In genomic region chr10:102615361-102615760, GRCh38 we compare ENCODE assay signal across 11 cellular contexts. TPM values are rescaled to one million over a fixed set of nuclear protein-coding genes. Genes with fewer than 3 reads are reported as not detected.
A peak's percentile ranks its signal among the peaks of the same experiment; 100 is the strongest.
DNase-seq lines count a peak whose midpoint lies in the region; TF ChIP-seq lines count a peak whose summit lies in the region.
"Had no signal": no experiment of that assay in that cellular context is flagged by ENCODE, and none has a peak within 500 bp of the region (broad histone marks: within the 10 kb centered on the region; RNA-seq: fewer than 3 reads in every experiment).

No MANE protein-coding gene starts in this region.

- no peaks in the 10 kb centered on the region for H3K79me2 ChIP-seq in SK-N-SH (ENCODE audit: insufficient read depth)

- DNase-seq in activated T-cell treated with anti-CD3 and anti-CD28 coated beads, Interleukin-2, amount 50 U/mL, for 24 hours: peak; percentile 42
- DNase-seq in activated T-cell treated with anti-CD3 and anti-CD28 coated beads for 4 hours: no peak
- peak; percentile 70 for DNase-seq in SK-N-SH
- peak; percentile 17 for DNase-seq in germinal center (ENCODE audit: low spot score)
- DNase-seq in MV-4-11 (lab: John Stamatoyannopoulos, UW): no peak
- DNase-seq in NCI-H510A treated with DMSO at 0.1 percent for 48 hours (lab: John Stamatoyannopoulos, UW): no peak
- no peak for DNase-seq in T-helper 1 cell
- DNase-seq: CD8-positive, alpha-beta memory T cell had no signal

- no peak overlapping the region for H3K4me2 ChIP-seq in SK-N-SH

- CTCF ChIA-PET in SK-N-SH (lab: Yijun Ruan, JAX): interaction anchor here (0.7 to 3.5 kb wide), 13 partner anchors 8 to 99 kb away, joined by 3 to 14 read pairs (median 4); partner anchors contain the start of genes ARL3, SFXN2 and TRIM8

- peaks cover 27% of the 10 kb centered on the region for H3K36me3 Mint-ChIP-seq in activated T-cell treated with anti-CD3 and anti-CD28 coated beads, Interleukin-2, amount 50 U/mL, for 24 hours (ENCODE audit: low read depth)

- peaks cover 0 to 40% of the 10 kb centered on the region in 2 experiments; a peak in 1 of 4 replicates for H3K4me1 ChIP-seq in SK-N-SH (ENCODE audit: control insufficient read depth in 1 of 2, insufficient read depth in 2 of 2, low read depth in 1 of 2, low read length in 1 of 2)
- peaks cover 80% of the 10 kb centered on the region for H3K4me1 ChIP-seq in stomach smooth muscle (ENCODE audit: control insufficient read depth, insufficient read depth, low read length)

- H3K36me3 ChIP-seq in SK-N-SH (replicated peaks in 1 of 2; ENCODE audit: control insufficient read depth in 1 of 2, insufficient read depth in 2 of 2, low read length in 1 of 2) (peaks cover 5 to 16% of the 10 kb centered on the region in 2 experiments), stomach smooth muscle (ENCODE audit: control insufficient read depth in 2 of 2, insufficient read depth in 2 of 2, low read length in 2 of 2) (peaks cover 5 to 9% of the 10 kb centered on the region in 2 donors)

- H3K9me2 ChIP-seq in SK-N-SH: no peaks in the 10 kb centered on the region

- H2AFZ ChIP-seq in SK-N-SH (ENCODE audit: low read depth): no peak overlapping the region

- H3K27me3 Mint-ChIP-seq in activated T-cell treated with anti-CD3 and anti-CD28 coated beads, Interleukin-2, amount 50 U/mL, for 24 hours: no peaks in the 10 kb centered on the region
- H3K27me3 Mint-ChIP-seq: CD8-positive, alpha-beta memory T cell; dendritic cell treated with granulocyte-macrophage colony-stimulating factor and Interleukin-4, amounts not matched to agents 40 ng/mL and 50 ng/mL, for 4 days had no signal

- no peaks in the 10 kb centered on the region for H3K27me3 ChIP-seq in SK-N-SH (ENCODE audit: insufficient read depth)
- H3K27me3 ChIP-seq in stomach smooth muscle (ENCODE audit: control insufficient read depth in 1 of 2, insufficient read depth in 2 of 2, low read length in 2 of 2): no peaks in the 10 kb centered on the region

- TF ChIP-seq CTCF in SK-N-SH (IDR thresholded peaks at IDR 0.05): peak; percentile 53

- H3K27ac Mint-ChIP-seq in activated T-cell treated with anti-CD3 and anti-CD28 coated beads, Interleukin-2, amount 50 U/mL, for 24 hours: peak overlapping the region; percentile 26
- H3K27ac Mint-ChIP-seq: dendritic cell treated with granulocyte-macrophage colony-stimulating factor and Interleukin-4, amounts not matched to agents 40 ng/mL and 50 ng/mL, for 4 days had no signal

- H3K9me3 ChIP-seq in SK-N-SH (no peaks in the 10 kb centered on the region), stomach smooth muscle (ENCODE audit: control insufficient read depth in 2 of 2, low read length in 2 of 2) (no peaks in the 10 kb centered on the region)

- peak overlapping the region in 1 of 2 experiments; percentile 36; a peak in 1 of 4 replicates for H3K27ac ChIP-seq in SK-N-SH (ENCODE audit: low read depth in 2 of 2, low read length in 1 of 2)
- H3K27ac ChIP-seq in stomach smooth muscle (ENCODE audit: low read length): peak overlapping the region; percentile 24

- H3K4me3 ChIP-seq in SK-N-SH (ENCODE audit: low read depth in 2 of 2, low read length in 1 of 2): no peak overlapping the region
- no peak overlapping the region for H3K4me3 ChIP-seq in stomach smooth muscle (ENCODE audit: low read length in 2 of 2)
- H3K4me3 ChIP-seq: skin epidermis had no signal

- TF ChIP-seq RAD21 in SK-N-SH (IDR thresholded peaks at IDR 0.05; ENCODE audit: low read length): peak; percentile 44

- no peak for TF ChIP-seq EP300 in SK-N-SH (IDR thresholded peaks at IDR 0.05; ENCODE audit: borderline replicate concordance in 1 of 2, low read depth in 1 of 2, low read length in 1 of 2)

- H3F3A ChIP-seq in SK-N-SH (replicated peaks; ENCODE audit: insufficient read depth): no peaks in the 10 kb centered on the region

- H4K20me1 ChIP-seq in SK-N-SH (ENCODE audit: insufficient read depth): no peaks in the 10 kb centered on the region

- H3K4me3 Mint-ChIP-seq in activated T-cell treated with anti-CD3 and anti-CD28 coated beads, Interleukin-2, amount 50 U/mL, for 24 hours: no peak overlapping the region
- H3K4me3 Mint-ChIP-seq: CD8-positive, alpha-beta memory T cell; dendritic cell treated with granulocyte-macrophage colony-stimulating factor and Interleukin-4, amounts not matched to agents 40 ng/mL and 50 ng/mL, for 4 days had no signal

- H3K9ac ChIP-seq in SK-N-SH: no peak overlapping the region
- no peak overlapping the region for H3K9ac ChIP-seq in stomach smooth muscle (ENCODE audit: low read length in 2 of 2)

- H3K4me1 Mint-ChIP-seq in activated T-cell treated with anti-CD3 and anti-CD28 coated beads, Interleukin-2, amount 50 U/mL, for 24 hours (ENCODE audit: low read depth): peaks cover 36% of the 10 kb centered on the region

- no peaks in the 10 kb centered on the region for H3K9me3 Mint-ChIP-seq in activated T-cell treated with anti-CD3 and anti-CD28 coated beads, Interleukin-2, amount 50 U/mL, for 24 hours
- H3K9me3 Mint-ChIP-seq: CD8-positive, alpha-beta memory T cell; dendritic cell treated with granulocyte-macrophage colony-stimulating factor and Interleukin-4, amounts not matched to agents 40 ng/mL and 50 ng/mL, for 4 days had no signal

- 93% methylated on average over 3 of the region's 7 CpGs for WGBS in SK-N-SH (ENCODE audit: low lambda C conversion rate)

- POLR2A ChIA-PET in SK-N-SH (lab: Yijun Ruan, JAX): interaction anchor here (1.2 kb wide), 1 partner anchor 27 kb away, joined by 3 read pairs; no protein-coding TSS in a partner anchor

TF ChIP-seq in SK-N-SH, 30 proteins besides CTCF, POLR2A, EP300 and RAD21:
- TF ChIP-seq GATA2 (CRISPR knock-in tag; IDR thresholded peaks at IDR 0.05) (no peak), SMC3 (IDR thresholded peaks at IDR 0.05; ENCODE audit: low read depth, low read length) (peak; percentile 49)

RNA-seq across cellular contexts. Expression of gene TRIM8, which starts 28.9 kb away (rescaled TPM):
- polyA plus RNA-seq in SK-N-SH (2012; rRNA removed): 67.0 and 108 TPM in 2 replicates
- polyA plus RNA-seq in SK-N-SH (2012; cell fraction: cytosol; rRNA removed): 70.8 and 98.8 TPM in 2 replicates
- polyA plus RNA-seq in SK-N-SH (2012; cell fraction: nucleus; rRNA removed): 83.2 and 87.9 TPM in 2 replicates

Comparison
In these comparisons a context has a peak if more than half of its experiments do, and no peak if none do; other contexts are left out.
1. DNase-seq: peak in activated T-cell treated with anti-CD3 and anti-CD28 coated beads, Interleukin-2, amount 50 U/mL, for 24 hours (single experiment), SK-N-SH (single experiment) and germinal center (single experiment); none in activated T-cell treated with anti-CD3 and anti-CD28 coated beads for 4 hours (single experiment), MV-4-11 (single experiment), NCI-H510A treated with DMSO at 0.1 percent for 48 hours (single experiment) and T-helper 1 cell (0 of 5).